Comparison of ENCODE assay signal across 8 cellular contexts in genomic region chr6:16130932-16131387, GRCh38. TPM values are rescaled to one million over a fixed set of nuclear protein-coding genes. Genes with fewer than 3 reads are reported as not detected.
DNase-seq lines count a peak whose midpoint lies in the region; ATAC-seq and TF ChIP-seq lines count a peak whose summit lies in the region.

No MANE protein-coding gene starts in this region.

- intact Hi-C loops in ovary (cut with DNase I): loop anchor here in 1 of 4 donors (10.0 kb wide), 1 partner anchor 84 kb away; no protein-coding TSS in a partner anchor

- DNase-seq in CD1c-positive myeloid dendritic cell (ENCODE audit: extremely low spot score) (peak; percentile 85), NCI-H460 (ENCODE audit: extremely low read depth, low read depth) (peak; percentile 59), glomerular visceral epithelial cell (ENCODE audit: extremely low spot score) (peak; percentile 63), ovary (peak in 2 of 5 donors; percentile 30 to 52), islet precursor cell (no peak)

- no peaks in the 10 kb centered on the region for H3K9me3 ChIP-seq in ovary

- peaks cover 34% of the 10 kb centered on the region for H3K36me3 Mint-ChIP-seq in activated T-helper 17 cell treated with anti-CD3 and anti-CD28 coated beads, Interleukin-2, amount 50 U/mL, for 72 hours (ENCODE audit: low read depth)

- peak overlapping the region; percentile 72 for H3K27ac Mint-ChIP-seq in activated T-helper 17 cell treated with anti-CD3 and anti-CD28 coated beads, Interleukin-2, amount 50 U/mL, for 72 hours

- no peaks in the 10 kb centered on the region for H3K9me3 Mint-ChIP-seq in activated T-helper 17 cell treated with anti-CD3 and anti-CD28 coated beads, Interleukin-2, amount 50 U/mL, for 72 hours

- TF ChIP-seq EP300 in ovary (IDR thresholded peaks at IDR 0.05): no peak

- no peaks in the 10 kb centered on the region for H3K36me3 ChIP-seq in ovary

- peaks cover 5% of the 10 kb centered on the region for H3K4me1 ChIP-seq in ovary (ENCODE audit: insufficient read depth)

- TF ChIP-seq CTCF in ovary (IDR thresholded peaks at IDR 0.05): peak in 1 of 3 donors; percentile 9

- peaks cover 27% of the 10 kb centered on the region for H3K4me1 Mint-ChIP-seq in activated T-helper 17 cell treated with anti-CD3 and anti-CD28 coated beads, Interleukin-2, amount 50 U/mL, for 72 hours

- H3K4me3 ChIP-seq in ovary: peak overlapping the region; percentile 96

- H3K27me3 ChIP-seq in ovary: no peaks in the 10 kb centered on the region

- peak; percentile 60 for ATAC-seq in HG02981 (IDR thresholded peaks at IDR 0.05; ENCODE audit: unreplicated experiment)
- ATAC-seq in activated T-helper 17 cell treated with anti-CD3 and anti-CD28 coated beads, Interleukin-2, amount 50 U/mL, for 72 hours (replicated peaks): peak; percentile 65

- peaks cover 4% of the 10 kb centered on the region for H3K27me3 Mint-ChIP-seq in activated T-helper 17 cell treated with anti-CD3 and anti-CD28 coated beads, Interleukin-2, amount 50 U/mL, for 72 hours

- H3K27ac ChIP-seq in ovary: peak overlapping the region in 1 of 2 donors; percentile 96

- WGBS in ovary, 3 donors: 1% methylated on average over 3 of the region's 3 CpGs

- H3K4me3 Mint-ChIP-seq in activated T-helper 17 cell treated with anti-CD3 and anti-CD28 coated beads, Interleukin-2, amount 50 U/mL, for 72 hours: peak overlapping the region; percentile 94

- TF ChIP-seq POLR2A in GM18526 (IDR thresholded peaks at IDR 0.05; ENCODE audit: extremely low read depth, insufficient read length) (peak; percentile 22), ovary (IDR thresholded peaks at IDR 0.05) (no peak)

RNA-seq across cellular contexts. Expression of gene MYLIP, which starts 2.1 kb away (rescaled TPM):
- 8.7 and 9.5 TPM in 2 replicates for total RNA-seq in NCI-H460 (2014; rRNA removed; shearing (Covaris generic))
- 12.7 and 15.7 TPM in 2 replicates for polyA plus RNA-seq in NCI-H460 (2014; cell fraction: nucleus; rRNA removed)
- 1 to 10 TPM; 5.4 to 6.0 TPM for total RNA-seq in activated T-helper 17 cell treated with anti-CD3 and anti-CD28 coated beads, Interleukin-2, amount 50 U/mL, for 72 hours
- total RNA-seq in ovary: 10 to 100 TPM; 11.0 to 45.4 (median 34.3) TPM
- 10 to 100 TPM; 39.3 to 41.0 TPM for polyA plus RNA-seq in ovary
